ENCODE assay signal across 8 cellular contexts in the genomic region with DNA sequence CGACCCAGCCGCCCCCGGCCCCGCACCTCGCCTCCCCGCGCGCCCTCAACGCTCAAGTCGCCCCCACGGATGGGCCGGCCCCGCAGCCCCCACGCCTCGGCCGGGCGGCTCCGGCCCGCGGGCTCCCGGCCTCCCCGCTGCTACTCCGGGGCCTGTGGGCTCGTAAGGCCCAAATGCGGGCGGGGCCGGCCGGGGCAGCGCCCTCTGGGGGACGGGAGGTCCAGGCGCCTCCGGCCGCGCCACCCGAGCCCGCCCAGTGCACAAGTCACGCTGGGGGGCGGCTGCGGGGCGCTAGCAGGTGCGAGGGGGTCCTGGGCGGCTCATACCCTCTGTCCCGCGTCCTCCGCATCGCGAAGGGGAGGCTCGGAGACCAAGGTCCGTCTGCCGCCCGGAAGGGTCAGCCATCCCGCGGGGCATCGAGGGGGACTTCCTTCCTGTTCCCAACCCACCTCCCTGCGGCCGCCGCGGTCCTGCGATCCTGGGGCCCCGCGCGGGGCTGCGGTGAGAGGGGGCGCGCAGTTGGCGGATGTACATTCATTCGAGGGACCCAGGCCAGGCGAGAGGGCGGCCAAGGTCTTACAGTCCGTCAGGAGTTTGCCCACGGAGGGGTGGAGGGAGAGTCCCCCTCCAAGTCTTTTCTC. TPM values are rescaled to one million over a fixed set of nuclear protein-coding genes. Genes with fewer than 3 reads are reported as not detected.
DNase-seq lines count a peak whose midpoint lies in the region; ATAC-seq and TF ChIP-seq lines count a peak whose summit lies in the region.

A gene with protein sequence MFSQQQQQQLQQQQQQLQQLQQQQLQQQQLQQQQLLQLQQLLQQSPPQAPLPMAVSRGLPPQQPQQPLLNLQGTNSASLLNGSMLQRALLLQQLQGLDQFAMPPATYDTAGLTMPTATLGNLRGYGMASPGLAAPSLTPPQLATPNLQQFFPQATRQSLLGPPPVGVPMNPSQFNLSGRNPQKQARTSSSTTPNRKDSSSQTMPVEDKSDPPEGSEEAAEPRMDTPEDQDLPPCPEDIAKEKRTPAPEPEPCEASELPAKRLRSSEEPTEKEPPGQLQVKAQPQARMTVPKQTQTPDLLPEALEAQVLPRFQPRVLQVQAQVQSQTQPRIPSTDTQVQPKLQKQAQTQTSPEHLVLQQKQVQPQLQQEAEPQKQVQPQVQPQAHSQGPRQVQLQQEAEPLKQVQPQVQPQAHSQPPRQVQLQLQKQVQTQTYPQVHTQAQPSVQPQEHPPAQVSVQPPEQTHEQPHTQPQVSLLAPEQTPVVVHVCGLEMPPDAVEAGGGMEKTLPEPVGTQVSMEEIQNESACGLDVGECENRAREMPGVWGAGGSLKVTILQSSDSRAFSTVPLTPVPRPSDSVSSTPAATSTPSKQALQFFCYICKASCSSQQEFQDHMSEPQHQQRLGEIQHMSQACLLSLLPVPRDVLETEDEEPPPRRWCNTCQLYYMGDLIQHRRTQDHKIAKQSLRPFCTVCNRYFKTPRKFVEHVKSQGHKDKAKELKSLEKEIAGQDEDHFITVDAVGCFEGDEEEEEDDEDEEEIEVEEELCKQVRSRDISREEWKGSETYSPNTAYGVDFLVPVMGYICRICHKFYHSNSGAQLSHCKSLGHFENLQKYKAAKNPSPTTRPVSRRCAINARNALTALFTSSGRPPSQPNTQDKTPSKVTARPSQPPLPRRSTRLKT (minus strand): TSS at position 167 of the 641 bp plus-strand sequence. CDS start 715 bp downstream, outside the sequence.

- H3K27ac Mint-ChIP-seq in activated CD8-positive, alpha-beta memory T cell treated with anti-CD3 and anti-CD28 coated beads, Interleukin-2, amount 10 ng/mL, durations not matched to agents 7 days and 5 days: peak within 1 kb of the TSS; percentile 93
- peak within 1 kb of the TSS; percentile 67 for H3K27ac Mint-ChIP-seq in endothelial cell (ENCODE audit: unreplicated experiment)

- H3K4me1 Mint-ChIP-seq in activated CD8-positive, alpha-beta memory T cell treated with anti-CD3 and anti-CD28 coated beads, Interleukin-2, amount 10 ng/mL, durations not matched to agents 7 days and 5 days: peaks cover 42% of the 10 kb centered on the region
- H3K4me1 Mint-ChIP-seq in endothelial cell (ENCODE audit: unreplicated experiment): peaks cover 12% of the 10 kb centered on the region

- H3K27me3 ChIP-seq in mononuclear cell (ENCODE audit: insufficient read depth, low read length): no peaks in the 10 kb centered on the region

- TF ChIP-seq CTCF in endothelial cell (IDR thresholded peaks at IDR 0.05; ENCODE audit: unreplicated experiment): peak; percentile 76

- H3K36me3 Mint-ChIP-seq in activated CD8-positive, alpha-beta memory T cell treated with anti-CD3 and anti-CD28 coated beads, Interleukin-2, amount 10 ng/mL, durations not matched to agents 7 days and 5 days: peaks cover 14% of the 10 kb centered on the region
- peaks cover 18% of the 10 kb centered on the region for H3K36me3 Mint-ChIP-seq in endothelial cell (ENCODE audit: low read depth, unreplicated experiment)

- CTCF ChIA-PET in activated CD8-positive, alpha-beta memory T cell treated with anti-CD3 and anti-CD28 coated beads, Interleukin-2, amount 10 ng/mL, durations not matched to agents 7 days and 5 days (lab: Charles Lee): interaction anchor here (0.8 to 3.1 kb wide), 6 partner anchors 9 to 150 kb away, joined by 3 to 24 read pairs (median 8); partner anchors contain the start of genes BBLN and DNM1

- H3K4me3 Mint-ChIP-seq in activated CD8-positive, alpha-beta memory T cell treated with anti-CD3 and anti-CD28 coated beads, Interleukin-2, amount 10 ng/mL, durations not matched to agents 7 days and 5 days: peak within 1 kb of the TSS; percentile 99
- peak within 1 kb of the TSS; percentile 99 for H3K4me3 Mint-ChIP-seq in endothelial cell (ENCODE audit: unreplicated experiment)

- ATAC-seq in GM18867 (IDR thresholded peaks at IDR 0.05; ENCODE audit: unreplicated experiment) (peak; percentile 79), HG03159 (IDR thresholded peaks at IDR 0.05; ENCODE audit: unreplicated experiment) (peak; percentile 78)
- ATAC-seq in activated CD8-positive, alpha-beta memory T cell treated with anti-CD3 and anti-CD28 coated beads, Interleukin-2, amount 10 ng/mL, durations not matched to agents 7 days and 5 days: peak; percentile 91

- H3K27me3 Mint-ChIP-seq in activated CD8-positive, alpha-beta memory T cell treated with anti-CD3 and anti-CD28 coated beads, Interleukin-2, amount 10 ng/mL, durations not matched to agents 7 days and 5 days: no peaks in the 10 kb centered on the region
- peaks cover 8% of the 10 kb centered on the region for H3K27me3 Mint-ChIP-seq in endothelial cell (ENCODE audit: unreplicated experiment)

- H3K9me3 Mint-ChIP-seq in activated CD8-positive, alpha-beta memory T cell treated with anti-CD3 and anti-CD28 coated beads, Interleukin-2, amount 10 ng/mL, durations not matched to agents 7 days and 5 days (ENCODE audit: low read depth): no peaks in the 10 kb centered on the region
- H3K9me3 Mint-ChIP-seq in endothelial cell (ENCODE audit: unreplicated experiment): no peaks in the 10 kb centered on the region

- H3K9me3 ChIP-seq in mononuclear cell (ENCODE audit: low read depth, low read length): no peaks in the 10 kb centered on the region

- DNase-seq in AG20443 (ENCODE audit: low spot score) (peak; percentile 96), NOMO-1 (lab: John Stamatoyannopoulos, UW; ENCODE audit: unreplicated experiment in 2 of 2) (peak; percentile 69 to 81), endothelial cell (ENCODE audit: low spot score) (peak; percentile 80)
- DNase-seq in activated CD8-positive, alpha-beta memory T cell treated with anti-CD3 and anti-CD28 coated beads, Interleukin-2, amount 10 ng/mL, durations not matched to agents 7 days and 5 days: peak; percentile 81
- peak; percentile 52 for DNase-seq in stimulated activated CD8-positive, alpha-beta memory T cell treated with anti-CD3 and anti-CD28 coated beads, Interleukin-4, amount 100 ng/mL, for 1 hour (ENCODE audit: low read depth in 2 of 2, low spot score in 1 of 2)

- H3K4me1 ChIP-seq in mononuclear cell (ENCODE audit: insufficient read depth, low read length): peaks cover 31% of the 10 kb centered on the region

- peak within 1 kb of the TSS; percentile 66 for H3K4me3 ChIP-seq in mononuclear cell (ENCODE audit: low read length)

RNA-seq across cellular contexts. Expression of the gene that starts here (rescaled TPM):
- total RNA-seq in activated CD8-positive, alpha-beta memory T cell treated with anti-CD3 and anti-CD28 coated beads, Interleukin-2, amount 10 ng/mL, durations not matched to agents 7 days and 5 days: 100 to 1,000 TPM; 140 to 153 TPM
- total RNA-seq in endothelial cell (ENCODE audit: unreplicated experiment) (156 TPM), mononuclear cell (26.0 TPM)

Comparison
In these comparisons a context has a peak if more than half of its experiments do, and no peak if none do; other contexts are left out.
1. Peak in every context shown above with its lines: DNase-seq, ATAC-seq and H3K4me3 ChIP-seq.